In genomic region chr21:37920302-37920701, GRCh38 we compare ENCODE assay signal across 9 cellular contexts. TPM values are rescaled to one million over a fixed set of nuclear protein-coding genes. Genes with fewer than 3 reads are reported as not detected.
"Had no signal": no experiment of that assay in that cellular context is flagged by ENCODE, and none has a peak within 500 bp of the region (broad histone marks: within the 10 kb centered on the region; RNA-seq: fewer than 3 reads in every experiment).

No MANE protein-coding gene starts in this region.

RNA-seq across cellular contexts. Expression of gene KCNJ6, which starts 4.0 kb away (rescaled TPM):
- total RNA-seq: activated CD4-positive, alpha-beta memory T cell treated with anti-CD3 and anti-CD28 coated beads, Interleukin-2, amount 10 ng/mL, durations not matched to agents 7 days and 5 days; activated CD4-positive, alpha-beta T cell treated with anti-CD3 and anti-CD28 coated beads for 36 hours; activated CD4-positive, alpha-beta T cell treated with anti-CD3 and anti-CD28 coated beads, Interleukin-2, amount 10 ng/mL, durations not matched to agents 7 days and 5 days; activated CD8-positive, alpha-beta memory T cell treated with anti-CD3 and anti-CD28 coated beads, Interleukin-2, amount 10 ng/mL, durations not matched to agents 7 days and 5 days; activated CD8-positive, alpha-beta T cell treated with anti-CD3 and anti-CD28 coated beads, Interleukin-2, amount 10 ng/mL, durations not matched to agents 7 days and 5 days; activated naive CD8-positive, alpha-beta T cell treated with anti-CD3 and anti-CD28 coated beads, Interleukin-2, amount 10 ng/mL, durations not matched to agents 7 days and 5 days; activated T-helper 2 cell treated with anti-CD3 and anti-CD28 coated beads, Interferon-gamma antibody, Interleukin-2, Interleukin-4, amounts not matched to agents 10 μg/mL and 5 μg/mL and 100 μg/mL, durations not matched to agents 14 hours and 24 hours and 36 hours; bronchial epithelial cell; cardiac muscle cell had no signal
- polyA plus RNA-seq: cardiac muscle cell had no signal
